ENCODE assay signal across 9 cellular contexts in the genomic region with DNA sequence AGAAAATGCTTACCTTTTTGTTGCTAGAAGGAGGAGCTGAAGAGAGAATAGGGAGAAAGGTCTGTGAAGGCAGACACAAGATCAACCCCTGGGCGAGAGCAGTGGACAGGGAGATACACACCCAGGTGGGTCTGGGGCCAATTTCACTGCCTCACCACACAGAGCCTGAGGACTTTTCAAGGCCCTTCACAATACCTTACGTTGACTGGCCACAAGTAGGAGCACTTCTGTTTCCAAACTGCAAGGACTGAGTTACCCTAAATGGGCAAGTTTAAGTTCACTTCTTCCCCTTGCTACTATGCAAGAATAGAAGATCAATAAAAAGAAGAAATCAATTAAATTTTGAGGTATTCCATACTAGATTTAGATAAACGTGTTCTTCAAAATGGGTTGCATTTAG.
DNase-seq lines count a peak whose midpoint lies in the region; ATAC-seq, FAIRE-seq and TF ChIP-seq lines count a peak whose summit lies in the region.
"Had no signal": no experiment of that assay in that cellular context is flagged by ENCODE, and none has a peak within 500 bp of the region (broad histone marks: within the 10 kb centered on the region; RNA-seq: fewer than 3 reads in every experiment).

No MANE protein-coding gene starts in this region.

- H3K27ac Mint-ChIP-seq in CD4-positive, alpha-beta T cell = no peak overlapping the region
- H3K27ac Mint-ChIP-seq in MCF 10A (ENCODE audit: low read depth, unreplicated experiment) (no peak overlapping the region), memory B cell (no peak overlapping the region)
- H3K27ac Mint-ChIP-seq in activated naive CD8-positive, alpha-beta T cell treated with anti-CD3 and anti-CD28 coated beads for 36 hours = no peak overlapping the region

- CTCF ChIA-PET in CD4-positive, alpha-beta T cell (lab: Charles Lee) = no interaction called here
- CTCF ChIA-PET in MCF 10A (lab: Yijun Ruan, JAX) = interaction anchor here (0.6 to 6.1 kb wide), 23 partner anchors 8 to 300 kb away, joined by 3 to 53 read pairs (median 4); no protein-coding TSS in a partner anchor

- no peaks in the 10 kb centered on the region for H3K4me1 Mint-ChIP-seq in CD4-positive, alpha-beta T cell (ENCODE audit: low read depth)
- H3K4me1 Mint-ChIP-seq in MCF 10A (ENCODE audit: insufficient read depth, unreplicated experiment) (no peaks in the 10 kb centered on the region), memory B cell (no peaks in the 10 kb centered on the region)
- peaks cover 4% of the 10 kb centered on the region for H3K4me1 Mint-ChIP-seq in activated naive CD8-positive, alpha-beta T cell treated with anti-CD3 and anti-CD28 coated beads for 36 hours

- no peak overlapping the region for H3K4me3 Mint-ChIP-seq in CD4-positive, alpha-beta T cell
- H3K4me3 Mint-ChIP-seq in MCF 10A (ENCODE audit: unreplicated experiment) (no peak overlapping the region), memory B cell (no peak overlapping the region)
- H3K4me3 Mint-ChIP-seq in activated naive CD8-positive, alpha-beta T cell treated with anti-CD3 and anti-CD28 coated beads for 36 hours = no peak overlapping the region

- H3K36me3 Mint-ChIP-seq in CD4-positive, alpha-beta T cell (ENCODE audit: low read depth) = no peaks in the 10 kb centered on the region
- no peaks in the 10 kb centered on the region for H3K36me3 Mint-ChIP-seq in MCF 10A (ENCODE audit: insufficient read depth, unreplicated experiment)
- H3K36me3 Mint-ChIP-seq in memory B cell = no peaks in the 10 kb centered on the region
- H3K36me3 Mint-ChIP-seq in activated naive CD8-positive, alpha-beta T cell treated with anti-CD3 and anti-CD28 coated beads for 36 hours = no peaks in the 10 kb centered on the region

- FAIRE-seq in GM18507 (lab: Jason Lieb, UNC) = peak; percentile 65

- no peaks in the 10 kb centered on the region for H3K9me3 ChIP-seq in CD4-positive, alpha-beta T cell (ENCODE audit: control insufficient read depth, low read length)
- H3K9me3 ChIP-seq: neutrophil had no signal

- no peaks in the 10 kb centered on the region for H3K9me3 Mint-ChIP-seq in CD4-positive, alpha-beta T cell
- no peaks in the 10 kb centered on the region for H3K9me3 Mint-ChIP-seq in MCF 10A (ENCODE audit: unreplicated experiment)
- H3K9me3 Mint-ChIP-seq in memory B cell = no peaks in the 10 kb centered on the region
- no peaks in the 10 kb centered on the region for H3K9me3 Mint-ChIP-seq in activated naive CD8-positive, alpha-beta T cell treated with anti-CD3 and anti-CD28 coated beads for 36 hours

- H3K27ac ChIP-seq in CD4-positive, alpha-beta T cell (ENCODE audit: low read depth, low read length) = no peak overlapping the region
- H3K27ac ChIP-seq: neutrophil had no signal

- ATAC-seq in CD4-positive, alpha-beta T cell (ENCODE audit: poor library complexity) = peak; percentile 41
- ATAC-seq in HG02763 (IDR thresholded peaks at IDR 0.05; ENCODE audit: unreplicated experiment) (peak; percentile 81), memory B cell (ENCODE audit: low read depth) (peak; percentile 63)

- no peaks in the 10 kb centered on the region for H3K27me3 Mint-ChIP-seq in CD4-positive, alpha-beta T cell
- H3K27me3 Mint-ChIP-seq in MCF 10A (ENCODE audit: insufficient read depth, unreplicated experiment) (no peaks in the 10 kb centered on the region), memory B cell (peaks cover 3% of the 10 kb centered on the region)
- no peaks in the 10 kb centered on the region for H3K27me3 Mint-ChIP-seq in activated naive CD8-positive, alpha-beta T cell treated with anti-CD3 and anti-CD28 coated beads for 36 hours

- no peak for TF ChIP-seq CTCF in CD4-positive, alpha-beta T cell (IDR thresholded peaks at IDR 0.05)
- TF ChIP-seq CTCF in MCF 10A (IDR thresholded peaks at IDR 0.05; ENCODE audit: unreplicated experiment) = peak; percentile 60

- POLR2A ChIA-PET in CD4-positive, alpha-beta T cell (lab: Charles Lee) = no interaction called here
- POLR2A ChIA-PET in MCF 10A (lab: Yijun Ruan, JAX) = interaction anchor here (0.7 to 1.8 kb wide), 4 partner anchors 9 to 179 kb away, joined by 3 to 4 read pairs (median 4); no protein-coding TSS in a partner anchor

- H3K27me3 ChIP-seq in CD4-positive, alpha-beta T cell (ENCODE audit: control insufficient read depth, insufficient read depth, low read length) = no peaks in the 10 kb centered on the region
- H3K27me3 ChIP-seq: neutrophil had no signal

- no peak for DNase-seq in CD4-positive, alpha-beta T cell
- DNase-seq in GM18507 (ENCODE audit: extremely low spot score, insufficient read length, low read depth) (no peak), NCI-H1694 (lab: John Stamatoyannopoulos, UW) (peak; percentile 20), MCF 10A (ENCODE audit: unreplicated experiment) (peak; percentile 84), memory B cell (ENCODE audit: low spot score in 2 of 2) (no peak), mucosa of gallbladder (ENCODE audit: low spot score) (no peak)
- no peak for DNase-seq in activated naive CD8-positive, alpha-beta T cell treated with anti-CD3 and anti-CD28 coated beads for 36 hours

- BruUV-seq in MCF 10A (replicated peaks; lab: Mats Ljungman, UMichigan) = no TSS peak

- intact Hi-C loops in CD4-positive, alpha-beta T cell (cut with DNase I, micrococcal nuclease) = no loop called here
- intact Hi-C loops in MCF 10A (cut with micrococcal nuclease) = loop anchor here (1.0 kb wide), 2 partner anchors 173 to 292 kb away; no protein-coding TSS in a partner anchor

Comparison
In these comparisons a context has a peak if more than half of its experiments do, and no peak if none do; other contexts are left out.
1. DNase-seq: peak in NCI-H1694 (single experiment) and MCF 10A (single experiment); none in CD4-positive, alpha-beta T cell (0 of 10), GM18507 (single experiment), memory B cell (0 of 2), mucosa of gallbladder (single experiment) and activated naive CD8-positive, alpha-beta T cell treated with anti-CD3 and anti-CD28 coated beads for 36 hours (single experiment).
2. Peak in every context shown above with its lines, with median percentiles within 50 percentile points of each other: ATAC-seq.